8 cellular contexts compared by ENCODE assay signal in the genomic region with DNA sequence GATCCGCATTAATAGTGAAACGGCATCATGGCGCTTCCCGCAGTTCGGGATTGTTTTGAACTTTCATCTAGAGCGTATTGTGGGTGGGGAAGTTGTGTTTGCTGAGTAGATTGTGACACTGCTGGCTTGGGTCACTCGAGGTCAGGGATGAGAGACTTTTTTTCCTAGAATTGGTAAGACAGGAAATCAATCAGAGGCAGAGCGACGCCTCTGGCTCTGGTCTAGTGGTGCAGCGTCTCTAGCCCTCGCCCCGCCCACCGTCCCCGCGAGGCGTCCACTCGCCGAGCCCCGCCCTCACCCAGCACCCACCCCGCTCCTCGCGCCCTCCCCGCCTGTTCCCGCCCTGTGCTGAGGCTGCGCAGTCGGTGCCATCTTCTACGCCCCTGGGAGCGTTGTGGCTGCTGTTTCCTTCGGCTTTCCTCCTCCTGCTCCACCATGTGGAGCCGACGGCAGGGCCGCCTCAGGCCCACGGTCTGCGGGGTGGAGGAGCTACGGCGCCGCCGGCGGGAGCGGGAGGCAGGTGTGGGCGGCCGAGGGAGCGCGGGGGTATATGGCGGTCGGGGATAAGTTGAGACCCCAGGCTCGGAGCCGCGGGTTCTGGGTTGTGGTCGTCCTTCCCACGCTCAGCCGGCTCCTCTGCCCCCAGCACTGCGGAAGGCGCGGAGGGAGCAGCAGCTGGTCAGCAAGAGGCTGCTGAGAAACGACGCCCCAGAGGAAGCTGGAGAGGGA. TPM values are rescaled to one million over a fixed set of nuclear protein-coding genes. Genes with fewer than 3 reads are reported as not detected.
DNase-seq lines count a peak whose midpoint lies in the region; ATAC-seq and TF ChIP-seq lines count a peak whose summit lies in the region.

TSS of gene TMCO6 (plus strand) at position 359 of the 729 bp plus-strand sequence. CDS start at position 436, 77 bp downstream.

- H3K27ac ChIP-seq in BLaER1, result peak within 1 kb of the TSS; percentile 97
- H3K27ac ChIP-seq in coronary artery, result peak within 1 kb of the TSS; percentile 81 to 88

- H3K4me3 Mint-ChIP-seq in activated CD4-positive, alpha-beta T cell treated with anti-CD3 and anti-CD28 coated beads, Interleukin-2, amount 10 ng/mL, durations not matched to agents 24 days and 14 days, result peak within 1 kb of the TSS; percentile 86

- H3K4me1 Mint-ChIP-seq in activated CD4-positive, alpha-beta T cell treated with anti-CD3 and anti-CD28 coated beads, Interleukin-2, amount 10 ng/mL, durations not matched to agents 24 days and 14 days, result peaks cover 37% of the 10 kb centered on the region

- DNase-seq in GM19240 (ENCODE audit: insufficient read length, low spot score) (peak; percentile 90), NCI-H526 (lab: John Stamatoyannopoulos, UW) (peak; percentile 83 to 98), coronary artery (ENCODE audit: low spot score) (peak; percentile 97), left lobe of liver (ENCODE audit: low spot score) (peak; percentile 98)
- peak; percentile 98 for DNase-seq in activated CD4-positive, alpha-beta T cell treated with anti-CD3 and anti-CD28 coated beads, Interleukin-2, amount 10 ng/mL, durations not matched to agents 24 days and 14 days
- DNase-seq in stimulated activated CD4-positive, alpha-beta T cell treated with anti-CD3 and anti-CD28 coated beads, Interleukin-2, amount 100 ng/mL, for 4 hours (ENCODE audit: low read depth), result peak; percentile 94

- peak within 1 kb of the TSS; percentile 95 for H3K9ac ChIP-seq in BLaER1

- no peaks in the 10 kb centered on the region for H3K27me3 Mint-ChIP-seq in activated CD4-positive, alpha-beta T cell treated with anti-CD3 and anti-CD28 coated beads, Interleukin-2, amount 10 ng/mL, durations not matched to agents 24 days and 14 days

- peaks cover 27% of the 10 kb centered on the region for H3K36me3 Mint-ChIP-seq in activated CD4-positive, alpha-beta T cell treated with anti-CD3 and anti-CD28 coated beads, Interleukin-2, amount 10 ng/mL, durations not matched to agents 24 days and 14 days (ENCODE audit: low read depth)

- H3K4me3 ChIP-seq in BLaER1, result peak within 1 kb of the TSS; percentile 74
- H3K4me3 ChIP-seq in coronary artery, result peak within 1 kb of the TSS; percentile 81

- H3K4me1 ChIP-seq in BLaER1, result peaks cover 29% of the 10 kb centered on the region

- peaks cover 3% of the 10 kb centered on the region for H3K27me3 ChIP-seq in BLaER1

- peak within 1 kb of the TSS; percentile 99 for H3K4me2 ChIP-seq in BLaER1

- peaks cover 34% of the 10 kb centered on the region for H3K36me3 ChIP-seq in BLaER1

- H3K9me3 ChIP-seq in BLaER1, result no peaks in the 10 kb centered on the region

- no peaks in the 10 kb centered on the region for H3K9me3 Mint-ChIP-seq in activated CD4-positive, alpha-beta T cell treated with anti-CD3 and anti-CD28 coated beads, Interleukin-2, amount 10 ng/mL, durations not matched to agents 24 days and 14 days

- peaks cover under 1% of the 10 kb centered on the region; the same call in 1 of the 2 replicates for H4K20me1 ChIP-seq in BLaER1

- peak within 1 kb of the TSS; percentile 90 for H3K27ac Mint-ChIP-seq in activated CD4-positive, alpha-beta T cell treated with anti-CD3 and anti-CD28 coated beads, Interleukin-2, amount 10 ng/mL, durations not matched to agents 24 days and 14 days

- ATAC-seq in HG03460 (IDR thresholded peaks at IDR 0.05; ENCODE audit: unreplicated experiment) (peak; percentile 87), left lobe of liver (peak; percentile 91)

- peak; percentile 51 for TF ChIP-seq CTCF in coronary artery (IDR thresholded peaks at IDR 0.05)

- intact Hi-C loops in activated CD4-positive, alpha-beta T cell treated with anti-CD3 and anti-CD28 coated beads, Interleukin-2, amount 10 ng/mL, durations not matched to agents 24 days and 14 days (cut with micrococcal nuclease), result loop anchor here (1.0 to 5.0 kb wide), 6 partner anchors 8 to 397 kb away; partner anchors contain the start of genes ANKHD1, APBB3, HARS1 and HARS2

RNA-seq across cellular contexts. Expression of gene TMCO6, which starts in this region (rescaled TPM):
- 38.1 and 41.9 TPM in 2 replicates for total RNA-seq in activated CD4-positive, alpha-beta T cell treated with anti-CD3 and anti-CD28 coated beads, Interleukin-2, amount 10 ng/mL, durations not matched to agents 24 days and 14 days
- 15.6 TPM for total RNA-seq in left lobe of liver

Comparison
In these comparisons a context has a peak if more than half of its experiments do, and no peak if none do; other contexts are left out.
1. Peak in every context shown above with its lines: DNase-seq, ATAC-seq, H3K4me3 ChIP-seq and H3K27ac ChIP-seq.